ENCODE assay signal across 17 cellular contexts in genomic region chr10:22803201-22803895, GRCh38.
DNase-seq lines count a peak whose midpoint lies in the region; FAIRE-seq and TF ChIP-seq lines count a peak whose summit lies in the region.
"Had no signal": no experiment of that assay in that cellular context is flagged by ENCODE, and none has a peak within 500 bp of the region (broad histone marks: within the 10 kb centered on the region; RNA-seq: fewer than 3 reads in every experiment).

No MANE protein-coding gene starts in this region.

- no peaks in the 10 kb centered on the region for H3K27me3 ChIP-seq in smooth muscle cell (ENCODE audit: low read depth)
- H3K27me3 ChIP-seq: gastroesophageal sphincter, left lung had no signal

- 68% methylated on average over 2 of the region's 2 CpGs for WGBS in smooth muscle cell (ENCODE audit: low lambda C conversion rate)

- H3K36me3 ChIP-seq in smooth muscle cell (ENCODE audit: low read depth): no peaks in the 10 kb centered on the region
- H3K36me3 ChIP-seq: gastroesophageal sphincter, left lung had no signal

- H3K79me2 ChIP-seq in smooth muscle cell (ENCODE audit: low read depth): no peaks in the 10 kb centered on the region

- peak overlapping the region; percentile 20 for H3K4me2 ChIP-seq in smooth muscle cell
- H3K4me2 ChIP-seq: KMS-11, PC-9 had no signal

- DNase-seq in NOMO-1 treated with DMSO at 0.1 percent for 48 hours (lab: John Stamatoyannopoulos, UW; ENCODE audit: unreplicated experiment) (peak; percentile 2), NOMO-1 (lab: John Stamatoyannopoulos, UW; ENCODE audit: unreplicated experiment in 2 of 2) (no peak), amniotic stem cell (lab: John Stamatoyannopoulos, UW) (peak; percentile 57), fibroblast of peridontal ligament (ENCODE audit: extremely low read depth) (peak; percentile 83), smooth muscle cell (lab: John Stamatoyannopoulos, UW; ENCODE audit: unreplicated experiment) (no peak), islet precursor cell (no peak), GM19239 (ENCODE audit: insufficient read length, low spot score) (no peak), inferior parietal cortex (ENCODE audit: extremely low spot score) (no peak)
- DNase-seq: 8988T; DMS 273 treated with DMSO at 0.1 percent for 48 hours; endodermal cell; left lung; NCI-H1105 treated with DMSO at 0.1 percent for 48 hours; stimulated activated CD4-positive, alpha-beta T cell treated with anti-CD3 and anti-CD28 coated beads, Interleukin-15, amount 100 ng/mL, for 24 hours had no signal

- no peak for FAIRE-seq in GM19239 (lab: Jason Lieb, UNC)

- no peak overlapping the region for H3K9ac ChIP-seq in smooth muscle cell (ENCODE audit: low read depth)
- H3K9ac ChIP-seq: KMS-11 had no signal

- H3K27ac ChIP-seq in smooth muscle cell (ENCODE audit: low read depth): no peak overlapping the region
- H3K27ac ChIP-seq: gastroesophageal sphincter, KMS-11, left lung, PC-9 had no signal

- TF ChIP-seq CTCF in smooth muscle cell (IDR thresholded peaks at IDR 0.05; ENCODE audit: borderline replicate concordance, insufficient read depth, poor library complexity, severe bottlenecking): no peak

- H3F3A ChIP-seq in smooth muscle cell (ENCODE audit: low read depth): no peaks in the 10 kb centered on the region

- no peaks in the 10 kb centered on the region for H3K9me3 ChIP-seq in smooth muscle cell (replicated peaks; ENCODE audit: low read depth)
- H3K9me3 ChIP-seq: gastroesophageal sphincter, left lung had no signal

- H2AFZ ChIP-seq in smooth muscle cell (ENCODE audit: low read depth): peak overlapping the region; percentile 17
- H2AFZ ChIP-seq: PC-9 had no signal

- no peak overlapping the region for H3K4me3 ChIP-seq in smooth muscle cell
- H3K4me3 ChIP-seq: gastroesophageal sphincter, left lung, PC-9 had no signal

- no peaks in the 10 kb centered on the region for H4K20me1 ChIP-seq in smooth muscle cell (ENCODE audit: low read depth)

- H3K4me1 ChIP-seq in smooth muscle cell (ENCODE audit: low read depth): peaks cover 12% of the 10 kb centered on the region

Comparison
In these comparisons a context has a peak if more than half of its experiments do, and no peak if none do; other contexts are left out.
1. DNase-seq: peak in NOMO-1 treated with DMSO at 0.1 percent for 48 hours (single experiment), amniotic stem cell (single experiment) and fibroblast of peridontal ligament (single experiment); none in NOMO-1 (0 of 2), smooth muscle cell (single experiment), islet precursor cell (single experiment), GM19239 (single experiment) and inferior parietal cortex (single experiment).